Comparison of ENCODE assay signal across 34 cellular contexts in the genomic region with DNA sequence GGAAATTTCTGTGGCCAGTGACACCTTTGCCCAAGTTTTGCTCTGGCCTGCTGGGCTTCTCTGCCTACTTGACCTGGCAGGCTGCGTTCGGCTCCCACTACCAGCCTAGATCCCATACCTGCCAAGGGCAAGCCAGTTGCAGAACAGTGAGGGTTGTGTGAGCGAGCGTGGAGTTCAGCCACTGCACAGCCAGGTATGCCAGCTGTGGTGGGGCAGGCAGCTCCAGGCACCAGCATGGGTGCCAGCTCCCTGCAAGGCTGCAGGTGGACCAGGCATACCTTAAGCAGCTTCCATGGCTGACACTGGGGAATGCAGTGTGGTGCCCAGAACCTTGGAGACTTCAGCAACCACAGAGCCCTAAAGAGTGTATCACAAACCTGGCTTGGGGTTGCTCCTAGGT.
"Had no signal": no experiment of that assay in that cellular context is flagged by ENCODE, and none has a peak within 500 bp of the region (broad histone marks: within the 10 kb centered on the region; RNA-seq: fewer than 3 reads in every experiment).

No MANE protein-coding gene starts in this region.

- H3K27ac Mint-ChIP-seq: activated CD4-positive, alpha-beta memory T cell treated with anti-CD3 and anti-CD28 coated beads for 36 hours; activated CD4-positive, alpha-beta T cell treated with anti-CD3 and anti-CD28 coated beads for 36 hours; activated CD4-positive, alpha-beta T cell treated with anti-CD3 and anti-CD28 coated beads, Interleukin-2, amount 10 ng/mL, durations not matched to agents 24 days and 14 days; activated CD8-positive, alpha-beta memory T cell treated with anti-CD3 and anti-CD28 coated beads, Interleukin-2, amount 10 ng/mL, durations not matched to agents 7 days and 5 days; activated CD8-positive, alpha-beta T cell treated with anti-CD3 and anti-CD28 coated beads, Interleukin-2, amount 10 ng/mL, durations not matched to agents 7 days and 5 days; activated naive CD4-positive, alpha-beta T cell treated with anti-CD3 and anti-CD28 coated beads for 36 hours; activated naive CD4-positive, alpha-beta T cell treated with anti-CD3 and anti-CD28 coated beads, Interleukin-2, amount 50 U/mL, for 24 hours; activated naive CD8-positive, alpha-beta T cell treated with anti-CD3 and anti-CD28 coated beads for 36 hours; activated naive CD8-positive, alpha-beta T cell treated with anti-CD3 and anti-CD28 coated beads, Interleukin-2, amount 50 U/mL, for 24 hours; activated T-helper 1 cell treated with anti-CD3 and anti-CD28 coated beads, Interleukin-12 subunit alpha, Interleukin-12 subunit beta, Interleukin-2, Interleukin-4 antibody, amounts not matched to agents 30 ng/mL and 10 ng/mL and 1 ng/mL, durations not matched to agents 14 hours and 24 hours and 36 hours; activated T-helper 2 cell treated with anti-CD3 and anti-CD28 coated beads, Interferon-gamma antibody, Interleukin-2, Interleukin-4, amounts not matched to agents 10 μg/mL and 5 μg/mL and 100 μg/mL, durations not matched to agents 14 hours and 24 hours and 36 hours; dendritic cell treated with granulocyte-macrophage colony-stimulating factor and Interleukin-4, amounts not matched to agents 40 ng/mL and 50 ng/mL, for 4 days had no signal

- H3K4me3 ChIP-seq: adrenal gland, body of pancreas, cardiac muscle cell, coronary artery, dorsolateral prefrontal cortex, esophagus muscularis mucosa, gastrocnemius medialis, heart left ventricle had no signal

- H3K36me3 Mint-ChIP-seq: activated CD4-positive, alpha-beta memory T cell treated with anti-CD3 and anti-CD28 coated beads for 36 hours; activated CD8-positive, alpha-beta memory T cell treated with anti-CD3 and anti-CD28 coated beads, Interleukin-2, amount 10 ng/mL, durations not matched to agents 7 days and 5 days; activated naive CD4-positive, alpha-beta T cell treated with anti-CD3 and anti-CD28 coated beads, Interleukin-2, amount 50 U/mL, for 24 hours; activated naive CD8-positive, alpha-beta T cell treated with anti-CD3 and anti-CD28 coated beads for 36 hours had no signal

- H3K9me3 Mint-ChIP-seq: activated CD4-positive, alpha-beta memory T cell treated with anti-CD3 and anti-CD28 coated beads for 36 hours; activated CD4-positive, alpha-beta T cell treated with anti-CD3 and anti-CD28 coated beads, Interleukin-2, amount 10 ng/mL, durations not matched to agents 24 days and 14 days; activated naive CD4-positive, alpha-beta T cell treated with anti-CD3 and anti-CD28 coated beads for 36 hours; activated naive CD4-positive, alpha-beta T cell treated with anti-CD3 and anti-CD28 coated beads, Interleukin-2, amount 50 U/mL, for 24 hours; activated naive CD8-positive, alpha-beta T cell treated with anti-CD3 and anti-CD28 coated beads for 36 hours; activated naive CD8-positive, alpha-beta T cell treated with anti-CD3 and anti-CD28 coated beads, Interleukin-2, amount 50 U/mL, for 24 hours; activated T-helper 1 cell treated with anti-CD3 and anti-CD28 coated beads, Interleukin-12 subunit alpha, Interleukin-12 subunit beta, Interleukin-2, Interleukin-4 antibody, amounts not matched to agents 30 ng/mL and 10 ng/mL and 1 ng/mL, durations not matched to agents 14 hours and 24 hours and 36 hours; activated T-helper 2 cell treated with anti-CD3 and anti-CD28 coated beads, Interferon-gamma antibody, Interleukin-2, Interleukin-4, amounts not matched to agents 10 μg/mL and 5 μg/mL and 100 μg/mL, durations not matched to agents 14 hours and 24 hours and 36 hours; dendritic cell treated with granulocyte-macrophage colony-stimulating factor and Interleukin-4, amounts not matched to agents 40 ng/mL and 50 ng/mL, for 4 days had no signal

- H3K4me1 Mint-ChIP-seq: activated CD4-positive, alpha-beta T cell treated with anti-CD3 and anti-CD28 coated beads for 36 hours; activated CD4-positive, alpha-beta T cell treated with anti-CD3 and anti-CD28 coated beads, Interleukin-2, amount 10 ng/mL, durations not matched to agents 24 days and 14 days; activated CD8-positive, alpha-beta memory T cell treated with anti-CD3 and anti-CD28 coated beads, Interleukin-2, amount 10 ng/mL, durations not matched to agents 7 days and 5 days; activated naive CD4-positive, alpha-beta T cell treated with anti-CD3 and anti-CD28 coated beads, Interleukin-2, amount 50 U/mL, for 24 hours; activated naive CD8-positive, alpha-beta T cell treated with anti-CD3 and anti-CD28 coated beads for 36 hours; activated naive CD8-positive, alpha-beta T cell treated with anti-CD3 and anti-CD28 coated beads, Interleukin-2, amount 50 U/mL, for 24 hours had no signal

- ATAC-seq: activated CD4-positive, alpha-beta T cell treated with anti-CD3 and anti-CD28 coated beads for 36 hours; activated CD8-positive, alpha-beta memory T cell treated with anti-CD3 and anti-CD28 coated beads, Interleukin-2, amount 10 ng/mL, durations not matched to agents 7 days and 5 days; activated CD8-positive, alpha-beta T cell treated with anti-CD3 and anti-CD28 coated beads, Interleukin-2, amount 10 ng/mL, durations not matched to agents 7 days and 5 days; activated naive CD8-positive, alpha-beta T cell treated with anti-CD3 and anti-CD28 coated beads, Interleukin-2, amount 50 U/mL, for 24 hours; body of pancreas; foreskin keratinocyte; gastrocnemius medialis; heart left ventricle had no signal

- H3K27me3 Mint-ChIP-seq: activated CD4-positive, alpha-beta T cell treated with anti-CD3 and anti-CD28 coated beads for 36 hours; activated CD8-positive, alpha-beta memory T cell treated with anti-CD3 and anti-CD28 coated beads, Interleukin-2, amount 10 ng/mL, durations not matched to agents 7 days and 5 days; activated naive CD8-positive, alpha-beta T cell treated with anti-CD3 and anti-CD28 coated beads for 36 hours; dendritic cell treated with granulocyte-macrophage colony-stimulating factor and Interleukin-4, amounts not matched to agents 40 ng/mL and 50 ng/mL, for 4 days had no signal

- H3K4me3 Mint-ChIP-seq: activated CD4-positive, alpha-beta memory T cell treated with anti-CD3 and anti-CD28 coated beads for 36 hours; activated CD4-positive, alpha-beta T cell treated with anti-CD3 and anti-CD28 coated beads for 36 hours; activated CD4-positive, alpha-beta T cell treated with anti-CD3 and anti-CD28 coated beads, Interleukin-2, amount 10 ng/mL, durations not matched to agents 24 days and 14 days; activated CD8-positive, alpha-beta memory T cell treated with anti-CD3 and anti-CD28 coated beads, Interleukin-2, amount 10 ng/mL, durations not matched to agents 7 days and 5 days; activated CD8-positive, alpha-beta T cell treated with anti-CD3 and anti-CD28 coated beads, Interleukin-2, amount 10 ng/mL, durations not matched to agents 7 days and 5 days; activated naive CD4-positive, alpha-beta T cell treated with anti-CD3 and anti-CD28 coated beads for 36 hours; activated naive CD4-positive, alpha-beta T cell treated with anti-CD3 and anti-CD28 coated beads, Interleukin-2, amount 50 U/mL, for 24 hours; activated naive CD8-positive, alpha-beta T cell treated with anti-CD3 and anti-CD28 coated beads for 36 hours; activated naive CD8-positive, alpha-beta T cell treated with anti-CD3 and anti-CD28 coated beads, Interleukin-2, amount 50 U/mL, for 24 hours; activated T-helper 1 cell treated with anti-CD3 and anti-CD28 coated beads, Interleukin-12 subunit alpha, Interleukin-12 subunit beta, Interleukin-2, Interleukin-4 antibody, amounts not matched to agents 30 ng/mL and 10 ng/mL and 1 ng/mL, durations not matched to agents 14 hours and 24 hours and 36 hours; dendritic cell treated with granulocyte-macrophage colony-stimulating factor and Interleukin-4, amounts not matched to agents 40 ng/mL and 50 ng/mL, for 4 days had no signal

- H3K9me3 ChIP-seq: adrenal gland, body of pancreas, esophagus muscularis mucosa, gastrocnemius medialis had no signal

- H3K27me3 ChIP-seq: adrenal gland, body of pancreas, cardiac muscle cell, dorsolateral prefrontal cortex, esophagus muscularis mucosa, foreskin keratinocyte, gastrocnemius medialis, heart left ventricle had no signal

- H3K27ac ChIP-seq: adrenal gland, body of pancreas, cardiac muscle cell, coronary artery, dorsolateral prefrontal cortex, esophagus muscularis mucosa, foreskin keratinocyte, gastrocnemius medialis, heart left ventricle had no signal

- H3K36me3 ChIP-seq: cardiac muscle cell had no signal

- DNase-seq: activated CD4-positive, alpha-beta memory T cell treated with anti-CD3 and anti-CD28 coated beads for 36 hours; activated CD4-positive, alpha-beta T cell treated with anti-CD3 and anti-CD28 coated beads for 36 hours; activated CD4-positive, alpha-beta T cell treated with anti-CD3 and anti-CD28 coated beads, Interleukin-2, amount 10 ng/mL, durations not matched to agents 24 days and 14 days; activated CD4-positive, CD25-positive, alpha-beta regulatory T cell; activated CD4-positive, CD25-positive, alpha-beta regulatory T cell treated with anti-CD3 and anti-CD28 coated beads, Interleukin-2, amount 50 U/mL, for 72 hours; activated CD8-positive, alpha-beta memory T cell treated with anti-CD3 and anti-CD28 coated beads, Interleukin-2, amount 10 ng/mL, durations not matched to agents 7 days and 5 days; activated CD8-positive, alpha-beta memory T cell treated with anti-CD3 and anti-CD28 coated beads, Interleukin-2, amount 50 U/mL, for 4 hours; activated CD8-positive, alpha-beta T cell treated with anti-CD3 and anti-CD28 coated beads, Interleukin-2, amount 10 ng/mL, durations not matched to agents 7 days and 5 days; activated effector memory CD4-positive, alpha-beta T cell treated with anti-CD3 and anti-CD28 coated beads, Interleukin-2, amount 50 U/mL, for 16 hours; activated naive CD4-positive, alpha-beta T cell treated with anti-CD3 and anti-CD28 coated beads for 36 hours; activated naive CD8-positive, alpha-beta T cell treated with anti-CD3 and anti-CD28 coated beads for 36 hours; activated naive CD8-positive, alpha-beta T cell treated with anti-CD3 and anti-CD28 coated beads, Interleukin-2, amount 50 U/mL, for 24 hours; activated T-cell treated with anti-CD3 and anti-CD28 coated beads, Interleukin-2, amount 50 U/mL, for 1 hour; activated T-cell treated with anti-CD3 and anti-CD28 coated beads, Interleukin-2, amount 50 U/mL, for 48 hours; adrenal gland; amygdala; aorta; body of pancreas; central memory CD4-positive, alpha-beta T cell; dorsolateral prefrontal cortex; effector memory CD4-positive, alpha-beta T cell; erythroblast; foreskin keratinocyte; gastrocnemius medialis; glutamatergic neuron; heart left ventricle; T-helper 2 cell had no signal
